Comparison of ENCODE assay signal across 13 cellular contexts in the genomic region with DNA sequence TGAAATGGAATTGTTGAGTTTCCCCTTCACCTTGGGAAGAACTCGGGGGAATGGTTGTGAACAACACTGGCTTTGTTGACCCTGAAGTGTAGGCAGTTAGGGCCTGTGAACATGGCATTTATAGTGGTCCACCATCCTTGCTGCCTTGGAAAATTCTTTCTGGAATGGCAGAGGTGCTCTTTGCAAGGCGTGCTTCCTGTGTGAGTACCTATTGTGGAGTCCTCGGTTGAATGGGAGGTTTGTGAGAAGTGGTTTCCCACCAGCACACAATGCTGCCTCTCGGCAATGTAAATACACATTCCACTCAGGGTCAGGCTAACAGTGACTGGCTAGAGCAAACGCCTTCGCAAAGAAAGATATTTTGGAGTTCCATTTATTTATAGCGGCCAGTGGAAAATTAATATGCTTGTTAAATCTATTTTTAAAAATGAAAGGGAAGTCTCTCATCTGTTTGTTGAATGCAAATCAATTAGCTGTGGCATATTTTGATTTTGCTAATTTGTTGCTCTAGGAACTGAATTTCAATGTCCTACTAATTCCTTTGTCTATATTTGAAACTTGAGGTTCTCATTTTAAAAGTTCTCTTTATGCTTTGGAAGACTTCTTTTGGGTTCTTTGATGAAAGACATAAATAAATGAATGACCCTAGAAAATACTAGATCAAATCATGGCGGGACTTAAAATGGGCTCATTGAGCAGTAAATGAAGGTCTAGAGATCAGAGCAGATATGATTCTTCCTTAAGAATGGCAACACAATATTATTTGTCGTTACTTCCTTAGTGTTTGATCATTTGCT. TPM values are rescaled to one million over a fixed set of nuclear protein-coding genes. Genes with fewer than 3 reads are reported as not detected.
A peak's percentile ranks its signal among the peaks of the same experiment; 100 is the strongest.
DNase-seq lines count a peak whose midpoint lies in the region; ATAC-seq and TF ChIP-seq lines count a peak whose summit lies in the region.
"Had no signal": no experiment of that assay in that cellular context is flagged by ENCODE, and none has a peak within 500 bp of the region (broad histone marks: within the 10 kb centered on the region; RNA-seq: fewer than 3 reads in every experiment).

No MANE protein-coding gene starts in this region.

- H3K36me3 ChIP-seq in HUES6 (ENCODE audit: control insufficient read depth, insufficient read depth, low read length) (no peaks in the 10 kb centered on the region), Panc1 (ENCODE audit: control insufficient read depth, insufficient read depth, low read length) (no peaks in the 10 kb centered on the region), psoas muscle (ENCODE audit: insufficient read depth in 1 of 2, low read depth in 1 of 2) (no peaks in the 10 kb centered on the region)

- no peaks in the 10 kb centered on the region for H3K9me3 ChIP-seq in HUES6 (ENCODE audit: control insufficient read depth, insufficient read depth, low read depth, low read length)
- H3K9me3 ChIP-seq in Panc1 (ENCODE audit: control insufficient read depth, insufficient read depth, low read depth, low read length): no peaks in the 10 kb centered on the region
- no peaks in the 10 kb centered on the region for H3K9me3 ChIP-seq in psoas muscle

- BruUV-seq in Panc1 (replicated peaks; lab: Mats Ljungman, UMichigan): no TSS peak

- DNase-seq in Panc1 (ENCODE audit: low read depth, low spot score): no peak
- peak; percentile 64 for DNase-seq in iPS DF 19.7 (ENCODE audit: low read depth, low spot score)
- DNase-seq in psoas muscle: no peak
- DNase-seq in AML-193 (lab: John Stamatoyannopoulos, UW): no peak
- no peak for DNase-seq in cerebellar cortex (ENCODE audit: low spot score)
- DNase-seq: activated naive CD4-positive, alpha-beta T cell treated with anti-CD3 and anti-CD28 coated beads, Interleukin-2, amount 50 U/mL, for 16 hours; DND-41; HCEC 1CT; NCI-H1105 treated with DMSO at 0.1 percent for 48 hours; stimulated activated CD8-positive, alpha-beta memory T cell treated with anti-CD3 and anti-CD28 coated beads, Interleukin-4, amount 100 ng/mL, for 48 hours had no signal

- H3K27ac ChIP-seq in HUES6 (ENCODE audit: low read depth, low read length) (peak overlapping the region; percentile 22; the same call in 1 of the 2 replicates), Panc1 (ENCODE audit: low read length) (peak overlapping the region; percentile 71), psoas muscle (no peak overlapping the region)

- peaks cover 62% of the 10 kb centered on the region for H3K4me1 ChIP-seq in HUES6 (ENCODE audit: control insufficient read depth, insufficient read depth, low read length)
- peaks cover 93% of the 10 kb centered on the region for H3K4me1 ChIP-seq in Panc1 (ENCODE audit: control insufficient read depth, insufficient read depth, low read length)
- H3K4me1 ChIP-seq in psoas muscle: peaks cover 79% of the 10 kb centered on the region

- in situ Hi-C loops in Panc1 (cut with HindIII; ENCODE audit: low pct_unique_long_range_greater_than_20kb, low sequenced_read_pairs): no loop called here

- H3K4me3 ChIP-seq in HUES6 (ENCODE audit: low read depth, low read length): no peak overlapping the region; the same call in 1 of the 2 replicates
- no peak overlapping the region for H3K4me3 ChIP-seq in Panc1 (ENCODE audit: low read depth in 2 of 2, low read length in 2 of 2)
- H3K4me3 ChIP-seq in psoas muscle: peak overlapping the region; percentile 19

- POLR2A ChIA-PET in Panc1 (lab: Charles Lee): no interaction called here

- 39 to 54% (median 53%) methylated on average over 9 of the region's 9 CpGs for WGBS in psoas muscle, 3 donors

- intact Hi-C loops in Panc1 (cut with micrococcal nuclease; ENCODE audit: unreplicated experiment) (no loop called here), psoas muscle (cut with DNase I) (no loop called here)

- ATAC-seq in Panc1 (peak; percentile 37; the same call in 1 of the 2 replicates), psoas muscle (peak in 2 of 4 donors; percentile 3 to 5), GM21717 (IDR thresholded peaks at IDR 0.05; ENCODE audit: unreplicated experiment) (no peak), HG02623 (IDR thresholded peaks at IDR 0.05; ENCODE audit: unreplicated experiment) (no peak)

- H3K9ac ChIP-seq in HUES6 (ENCODE audit: low read length): no peak overlapping the region

- no peaks in the 10 kb centered on the region for H3K27me3 ChIP-seq in HUES6 (ENCODE audit: control insufficient read depth, insufficient read depth, low read length)
- no peaks in the 10 kb centered on the region for H3K27me3 ChIP-seq in Panc1 (ENCODE audit: control insufficient read depth, insufficient read depth, low read length)
- H3K27me3 ChIP-seq in psoas muscle (ENCODE audit: insufficient read depth in 3 of 3, low read length in 2 of 3): no peaks in the 10 kb centered on the region

- no peak for TF ChIP-seq CTCF in Panc1 (IDR thresholded peaks at IDR 0.05)
- TF ChIP-seq CTCF in psoas muscle (IDR thresholded peaks at IDR 0.05): no peak

- CTCF ChIA-PET in Panc1 (lab: Charles Lee): no interaction called here

RNA-seq across cellular contexts. Expression of a gene that starts 59.5 kb away (rescaled TPM):
- total RNA-seq in Panc1 (2021; ENCODE audit: unreplicated experiment) (173 TPM), psoas muscle (100 to 1,000 TPM in 1 of 4 donors, 10 to 100 TPM in 3; 50.8 to 133 (median 74.1) TPM)
- polyA plus RNA-seq in Panc1 (2012; ENCODE audit: insufficient read length): 49.1 TPM
- polyA plus RNA-seq in psoas muscle: 10 to 100 TPM; 12.4 to 30.8 (median 19.4) TPM
